14 cellular contexts compared by ENCODE assay signal in genomic region chr16:88665148-88665547, GRCh38. TPM values are rescaled to one million over a fixed set of nuclear protein-coding genes. Genes with fewer than 3 reads are reported as not detected.
DNase-seq lines count a peak whose midpoint lies in the region; ATAC-seq and TF ChIP-seq lines count a peak whose summit lies in the region.
"Had no signal": no experiment of that assay in that cellular context is flagged by ENCODE, and none has a peak within 500 bp of the region (broad histone marks: within the 10 kb centered on the region; RNA-seq: fewer than 3 reads in every experiment).

No MANE protein-coding gene starts in this region.

- H3K4me1 Mint-ChIP-seq in stimulated activated naive CD8-positive, alpha-beta T cell treated with anti-CD3 and anti-CD28 coated beads, Interleukin-15, Interleukin-2, amounts not matched to agents 100 ng/mL and 50 ng/mL, for 24 hours (ENCODE audit: low read depth), result peaks cover 23% of the 10 kb centered on the region
- peaks cover 16% of the 10 kb centered on the region for H3K4me1 Mint-ChIP-seq in activated naive CD8-positive, alpha-beta T cell treated with anti-CD3 and anti-CD28 coated beads for 36 hours
- peaks cover 17% of the 10 kb centered on the region for H3K4me1 Mint-ChIP-seq in mesothelial cell of epicardium

- no peak overlapping the region for H3K4me2 ChIP-seq in SK-N-SH

- H4K20me1 ChIP-seq in SK-N-SH (ENCODE audit: insufficient read depth), result no peaks in the 10 kb centered on the region

- 91% methylated on average over 4 of the region's 4 CpGs for WGBS in SK-N-SH (ENCODE audit: low lambda C conversion rate)

- H3K9ac ChIP-seq in SK-N-SH, result no peak overlapping the region

- H3K27ac Mint-ChIP-seq in stimulated activated naive CD8-positive, alpha-beta T cell treated with anti-CD3 and anti-CD28 coated beads, Interleukin-15, Interleukin-2, amounts not matched to agents 100 ng/mL and 50 ng/mL, for 24 hours, result no peak overlapping the region
- H3K27ac Mint-ChIP-seq in activated naive CD8-positive, alpha-beta T cell treated with anti-CD3 and anti-CD28 coated beads for 36 hours, result no peak overlapping the region
- no peak overlapping the region for H3K27ac Mint-ChIP-seq in mesothelial cell of epicardium

- CTCF ChIA-PET in SK-N-SH (lab: Yijun Ruan, JAX), result interaction anchor here (0.9 to 1.2 kb wide), 2 partner anchors 8 to 89 kb away, joined by 3 read pairs; no protein-coding TSS in a partner anchor

- no peak for ATAC-seq in stimulated activated naive CD8-positive, alpha-beta T cell treated with anti-CD3 and anti-CD28 coated beads, Interleukin-15, Interleukin-2, amounts not matched to agents 100 U/mL and 50 U/mL, for 24 hours
- ATAC-seq in HG03354 (IDR thresholded peaks at IDR 0.05; ENCODE audit: poor library complexity, severe bottlenecking, unreplicated experiment) (no peak), HG03045 (IDR thresholded peaks at IDR 0.05; ENCODE audit: unreplicated experiment) (no peak)

- no peaks in the 10 kb centered on the region for H3K9me3 Mint-ChIP-seq in stimulated activated naive CD8-positive, alpha-beta T cell treated with anti-CD3 and anti-CD28 coated beads, Interleukin-15, Interleukin-2, amounts not matched to agents 100 ng/mL and 50 ng/mL, for 24 hours
- H3K9me3 Mint-ChIP-seq in activated naive CD8-positive, alpha-beta T cell treated with anti-CD3 and anti-CD28 coated beads for 36 hours, result peaks cover 2% of the 10 kb centered on the region
- no peaks in the 10 kb centered on the region for H3K9me3 Mint-ChIP-seq in mesothelial cell of epicardium

- no peaks in the 10 kb centered on the region for H3K9me3 ChIP-seq in SK-N-SH
- H3K9me3 ChIP-seq: neutrophil had no signal

- no peak overlapping the region for H3K27ac ChIP-seq in SK-N-SH (ENCODE audit: low read depth in 2 of 2, low read length in 1 of 2)
- H3K27ac ChIP-seq: neutrophil had no signal

- peak overlapping the region; percentile 9 for H3K4me3 Mint-ChIP-seq in stimulated activated naive CD8-positive, alpha-beta T cell treated with anti-CD3 and anti-CD28 coated beads, Interleukin-15, Interleukin-2, amounts not matched to agents 100 ng/mL and 50 ng/mL, for 24 hours
- H3K4me3 Mint-ChIP-seq in activated naive CD8-positive, alpha-beta T cell treated with anti-CD3 and anti-CD28 coated beads for 36 hours, result peak overlapping the region; percentile 5
- peak overlapping the region; percentile 44 for H3K4me3 Mint-ChIP-seq in mesothelial cell of epicardium

- no peaks in the 10 kb centered on the region for H3K27me3 Mint-ChIP-seq in stimulated activated naive CD8-positive, alpha-beta T cell treated with anti-CD3 and anti-CD28 coated beads, Interleukin-15, Interleukin-2, amounts not matched to agents 100 ng/mL and 50 ng/mL, for 24 hours
- H3K27me3 Mint-ChIP-seq in activated naive CD8-positive, alpha-beta T cell treated with anti-CD3 and anti-CD28 coated beads for 36 hours, result no peaks in the 10 kb centered on the region
- no peaks in the 10 kb centered on the region for H3K27me3 Mint-ChIP-seq in mesothelial cell of epicardium (ENCODE audit: low read depth)

- peaks cover 4% of the 10 kb centered on the region for H3F3A ChIP-seq in SK-N-SH (replicated peaks; ENCODE audit: insufficient read depth)

- no peaks in the 10 kb centered on the region for H3K27me3 ChIP-seq in SK-N-SH (ENCODE audit: insufficient read depth)

- TF ChIP-seq RAD21 in SK-N-SH (IDR thresholded peaks at IDR 0.05; ENCODE audit: low read length), result no peak

- no peak for DNase-seq in stimulated activated naive CD8-positive, alpha-beta T cell treated with anti-CD3 and anti-CD28 coated beads, Interleukin-15, Interleukin-2, amounts not matched to agents 100 U/mL and 50 U/mL, for 24 hours
- no peak for DNase-seq in activated naive CD8-positive, alpha-beta T cell treated with anti-CD3 and anti-CD28 coated beads for 36 hours
- DNase-seq in mesothelial cell of epicardium (ENCODE audit: low spot score in 2 of 2, unreplicated experiment in 2 of 2) (no peak), SW480 (ENCODE audit: low spot score) (no peak), SK-N-SH (no peak)
- DNase-seq: activated effector memory CD4-positive, alpha-beta T cell treated with Interleukin-2 at 50 U/mL for 16 hours; islet precursor cell; MM.1S; NCI-H226; stimulated activated naive CD4-positive, alpha-beta T cell had no signal

- peaks cover 0 to 5% of the 10 kb centered on the region in 2 experiments; a peak in 1 of 4 replicates for H3K4me1 ChIP-seq in SK-N-SH (ENCODE audit: control insufficient read depth in 1 of 2, insufficient read depth in 2 of 2, low read depth in 1 of 2, low read length in 1 of 2)

- no peak overlapping the region for H3K4me3 ChIP-seq in SK-N-SH (ENCODE audit: low read depth in 2 of 2, low read length in 1 of 2)

- TF ChIP-seq CTCF in mesothelial cell of epicardium (IDR thresholded peaks at IDR 0.05; ENCODE audit: unreplicated experiment), result no peak
- no peak for TF ChIP-seq CTCF in SK-N-SH (IDR thresholded peaks at IDR 0.05)

- H2AFZ ChIP-seq in SK-N-SH (ENCODE audit: low read depth), result no peak overlapping the region

- POLR2A ChIA-PET in SK-N-SH (lab: Yijun Ruan, JAX), result no interaction called here

- peaks cover 4% of the 10 kb centered on the region for H3K36me3 Mint-ChIP-seq in stimulated activated naive CD8-positive, alpha-beta T cell treated with anti-CD3 and anti-CD28 coated beads, Interleukin-15, Interleukin-2, amounts not matched to agents 100 ng/mL and 50 ng/mL, for 24 hours (ENCODE audit: low read depth)
- H3K36me3 Mint-ChIP-seq in activated naive CD8-positive, alpha-beta T cell treated with anti-CD3 and anti-CD28 coated beads for 36 hours, result peaks cover 6% of the 10 kb centered on the region
- peaks cover 4% of the 10 kb centered on the region for H3K36me3 Mint-ChIP-seq in mesothelial cell of epicardium

- no peak for TF ChIP-seq EP300 in SK-N-SH (IDR thresholded peaks at IDR 0.05; ENCODE audit: borderline replicate concordance in 1 of 2, low read depth in 1 of 2, low read length in 1 of 2)

- H3K36me3 ChIP-seq in SK-N-SH (replicated peaks in 1 of 2; ENCODE audit: control insufficient read depth in 1 of 2, insufficient read depth in 2 of 2, low read length in 1 of 2), result peaks cover 0 to 3% of the 10 kb centered on the region in 2 experiments
- H3K36me3 ChIP-seq: neutrophil had no signal

- peaks cover 8% of the 10 kb centered on the region for H3K79me2 ChIP-seq in SK-N-SH (ENCODE audit: insufficient read depth)

- no peaks in the 10 kb centered on the region for H3K9me2 ChIP-seq in SK-N-SH

TF ChIP-seq in SK-N-SH, 30 proteins besides CTCF, POLR2A, EP300 and RAD21:
- no peak for TF ChIP-seq TAF1 (IDR thresholded peaks at IDR 0.05; ENCODE audit: borderline replicate concordance, low read depth, low read length)

RNA-seq across cellular contexts. Expression of gene MVD, which starts 2.3 kb away (rescaled TPM):
- total RNA-seq in activated naive CD8-positive, alpha-beta T cell treated with anti-CD3 and anti-CD28 coated beads for 36 hours, result 10 to 100 TPM; 53.3 to 56.6 TPM
- 59.5 to 67.2 TPM (median 64.0 TPM) in 3 replicates for total RNA-seq in mesothelial cell of epicardium
- polyA plus RNA-seq in SK-N-SH (2012; rRNA removed), result 14.7 and 15.7 TPM in 2 replicates
- polyA plus RNA-seq in SK-N-SH (2012; cell fraction: cytosol; rRNA removed), result 4.4 and 8.4 TPM in 2 replicates
- polyA plus RNA-seq in SK-N-SH (2012; cell fraction: nucleus; rRNA removed), result 42.1 and 57.2 TPM in 2 replicates

RNA-seq across cellular contexts. Expression of gene CYBA, which starts 14.3 kb away (rescaled TPM):
- total RNA-seq in activated naive CD8-positive, alpha-beta T cell treated with anti-CD3 and anti-CD28 coated beads for 36 hours, result 100 to 1,000 TPM; 197 to 204 TPM
- 116 to 127 TPM (median 121 TPM) in 3 replicates for total RNA-seq in mesothelial cell of epicardium
- polyA plus RNA-seq in SK-N-SH (2012; rRNA removed), result 116 and 176 TPM in 2 replicates
- 60.0 and 85.5 TPM in 2 replicates for polyA plus RNA-seq in SK-N-SH (2012; cell fraction: cytosol; rRNA removed)
- polyA plus RNA-seq in SK-N-SH (2012; cell fraction: nucleus; rRNA removed), result 142 and 154 TPM in 2 replicates

RNA-seq across cellular contexts. Expression of gene SNAI3, which starts 21.2 kb away (rescaled TPM):
- total RNA-seq in activated naive CD8-positive, alpha-beta T cell treated with anti-CD3 and anti-CD28 coated beads for 36 hours, result 1 to 10 TPM; 2.0 to 2.2 TPM
- 0.29 to 0.69 TPM (median 0.43 TPM) in 3 replicates for total RNA-seq in mesothelial cell of epicardium
- polyA plus RNA-seq in SK-N-SH (2012; rRNA removed), result 0.03 and 0.18 TPM in 2 replicates
- 0.06 and 0.09 TPM in 2 replicates for polyA plus RNA-seq in SK-N-SH (2012; cell fraction: cytosol; rRNA removed)
- polyA plus RNA-seq in SK-N-SH (2012; cell fraction: nucleus; rRNA removed), result 0.24 and 0.32 TPM in 2 replicates

RNA-seq across cellular contexts. Expression of gene IL17C, which starts 26.8 kb away (rescaled TPM):
- total RNA-seq in activated naive CD8-positive, alpha-beta T cell treated with anti-CD3 and anti-CD28 coated beads for 36 hours, result not detected
- 0.23 TPM in 1 of 3 replicates, not detected in the others for total RNA-seq in mesothelial cell of epicardium
- polyA plus RNA-seq in SK-N-SH (2012; rRNA removed), result 0.07 TPM in 1 of 2 replicates, not detected in the other
- polyA plus RNA-seq in SK-N-SH (2012; cell fraction: cytosol; rRNA removed), result 0.04 TPM in 1 of 2 replicates, not detected in the other
- polyA plus RNA-seq in SK-N-SH (2012; cell fraction: nucleus; rRNA removed), result 0.56 and 0.87 TPM in 2 replicates

RNA-seq across cellular contexts. Expression of gene RNF166, which starts 41.1 kb away (rescaled TPM):
- 10 to 100 TPM; 58.7 to 59.0 TPM for total RNA-seq in activated naive CD8-positive, alpha-beta T cell treated with anti-CD3 and anti-CD28 coated beads for 36 hours
- 20.9 to 22.9 TPM (median 21.4 TPM) in 3 replicates for total RNA-seq in mesothelial cell of epicardium
- 17.0 and 17.2 TPM in 2 replicates for polyA plus RNA-seq in SK-N-SH (2012; rRNA removed)
- polyA plus RNA-seq in SK-N-SH (2012; cell fraction: cytosol; rRNA removed), result 7.5 and 11.2 TPM in 2 replicates
- 29.1 and 45.4 TPM in 2 replicates for polyA plus RNA-seq in SK-N-SH (2012; cell fraction: nucleus; rRNA removed)
